1 cellular context compared by ENCODE assay signal in genomic region chr2:8126783-8127182, GRCh38.
A peak's percentile ranks its signal among the peaks of the same experiment; 100 is the strongest.
TF ChIP-seq lines count a peak whose summit lies in the region.

No MANE protein-coding gene starts in this region.

TF ChIP-seq in HepG2, 621 proteins besides CTCF, POLR2A, EP300 and RAD21 (continued from another document and continues in another):
- TF ChIP-seq, protein P1, sequence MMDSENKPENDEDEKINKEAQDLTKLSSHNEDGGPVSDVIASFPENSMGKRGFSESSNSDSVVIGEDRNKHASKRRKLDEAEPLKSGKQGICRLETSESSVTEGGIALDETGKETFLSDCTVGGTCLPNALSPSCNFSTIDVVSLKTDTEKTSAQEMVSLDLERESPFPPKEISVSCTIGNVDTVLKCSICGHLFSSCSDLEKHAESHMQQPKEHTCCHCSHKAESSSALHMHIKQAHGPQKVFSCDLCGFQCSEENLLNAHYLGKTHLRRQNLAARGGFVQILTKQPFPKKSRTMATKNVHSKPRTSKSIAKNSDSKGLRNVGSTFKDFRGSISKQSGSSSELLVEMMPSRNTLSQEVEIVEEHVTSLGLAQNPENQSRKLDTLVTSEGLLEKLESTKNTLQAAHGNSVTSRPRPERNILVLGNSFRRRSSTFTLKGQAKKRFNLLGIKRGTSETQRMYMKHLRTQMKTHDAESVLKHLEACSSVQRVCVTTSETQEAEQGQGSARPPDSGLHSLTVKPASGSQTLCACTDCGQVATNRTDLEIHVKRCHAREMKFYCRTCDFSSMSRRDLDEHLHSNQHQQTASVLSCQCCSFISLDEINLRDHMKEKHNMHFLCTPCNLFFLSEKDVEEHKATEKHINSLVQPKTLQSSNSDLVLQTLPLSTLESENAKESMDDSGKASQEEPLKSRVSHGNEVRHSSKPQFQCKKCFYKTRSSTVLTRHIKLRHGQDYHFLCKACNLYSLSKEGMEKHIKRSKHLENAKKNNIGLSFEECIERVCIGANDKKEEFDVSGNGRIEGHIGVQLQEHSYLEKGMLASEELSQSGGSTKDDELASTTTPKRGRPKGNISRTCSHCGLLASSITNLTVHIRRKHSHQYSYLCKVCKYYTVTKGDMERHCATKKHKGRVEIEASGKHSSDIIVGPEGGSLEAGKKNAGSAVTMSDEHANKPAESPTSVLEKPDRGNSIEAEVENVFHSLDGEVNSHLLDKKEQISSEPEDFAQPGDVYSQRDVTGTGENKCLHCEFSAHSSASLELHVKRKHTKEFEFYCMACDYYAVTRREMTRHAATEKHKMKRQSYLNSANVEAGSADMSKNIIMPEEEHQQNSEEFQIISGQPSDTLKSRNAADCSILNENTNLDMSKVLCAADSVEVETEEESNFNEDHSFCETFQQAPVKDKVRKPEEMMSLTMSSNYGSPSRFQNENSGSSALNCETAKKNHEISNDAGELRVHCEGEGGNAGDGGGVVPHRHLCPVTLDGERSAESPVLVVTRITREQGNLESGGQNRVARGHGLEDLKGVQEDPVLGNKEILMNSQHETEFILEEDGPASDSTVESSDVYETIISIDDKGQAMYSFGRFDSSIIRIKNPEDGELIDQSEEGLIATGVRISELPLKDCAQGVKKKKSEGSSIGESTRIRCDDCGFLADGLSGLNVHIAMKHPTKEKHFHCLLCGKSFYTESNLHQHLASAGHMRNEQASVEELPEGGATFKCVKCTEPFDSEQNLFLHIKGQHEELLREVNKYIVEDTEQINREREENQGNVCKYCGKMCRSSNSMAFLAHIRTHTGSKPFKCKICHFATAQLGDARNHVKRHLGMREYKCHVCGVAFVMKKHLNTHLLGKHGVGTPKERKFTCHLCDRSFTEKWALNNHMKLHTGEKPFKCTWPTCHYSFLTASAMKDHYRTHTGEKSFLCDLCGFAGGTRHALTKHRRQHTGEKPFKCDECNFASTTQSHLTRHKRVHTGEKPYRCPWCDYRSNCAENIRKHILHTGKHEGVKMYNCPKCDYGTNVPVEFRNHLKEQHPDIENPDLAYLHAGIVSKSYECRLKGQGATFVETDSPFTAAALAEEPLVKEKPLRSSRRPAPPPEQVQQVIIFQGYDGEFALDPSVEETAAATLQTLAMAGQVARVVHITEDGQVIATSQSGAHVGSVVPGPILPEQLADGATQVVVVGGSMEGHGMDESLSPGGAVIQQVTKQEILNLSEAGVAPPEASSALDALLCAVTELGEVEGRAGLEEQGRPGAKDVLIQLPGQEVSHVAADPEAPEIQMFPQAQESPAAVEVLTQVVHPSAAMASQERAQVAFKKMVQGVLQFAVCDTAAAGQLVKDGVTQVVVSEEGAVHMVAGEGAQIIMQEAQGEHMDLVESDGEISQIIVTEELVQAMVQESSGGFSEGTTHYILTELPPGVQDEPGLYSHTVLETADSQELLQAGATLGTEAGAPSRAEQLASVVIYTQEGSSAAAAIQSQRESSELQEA (CRISPR knock-in tag; IDR thresholded peaks at IDR 0.05; ENCODE audit: not compliant biosample characterization): no peak
- TF ChIP-seq, protein P2, sequence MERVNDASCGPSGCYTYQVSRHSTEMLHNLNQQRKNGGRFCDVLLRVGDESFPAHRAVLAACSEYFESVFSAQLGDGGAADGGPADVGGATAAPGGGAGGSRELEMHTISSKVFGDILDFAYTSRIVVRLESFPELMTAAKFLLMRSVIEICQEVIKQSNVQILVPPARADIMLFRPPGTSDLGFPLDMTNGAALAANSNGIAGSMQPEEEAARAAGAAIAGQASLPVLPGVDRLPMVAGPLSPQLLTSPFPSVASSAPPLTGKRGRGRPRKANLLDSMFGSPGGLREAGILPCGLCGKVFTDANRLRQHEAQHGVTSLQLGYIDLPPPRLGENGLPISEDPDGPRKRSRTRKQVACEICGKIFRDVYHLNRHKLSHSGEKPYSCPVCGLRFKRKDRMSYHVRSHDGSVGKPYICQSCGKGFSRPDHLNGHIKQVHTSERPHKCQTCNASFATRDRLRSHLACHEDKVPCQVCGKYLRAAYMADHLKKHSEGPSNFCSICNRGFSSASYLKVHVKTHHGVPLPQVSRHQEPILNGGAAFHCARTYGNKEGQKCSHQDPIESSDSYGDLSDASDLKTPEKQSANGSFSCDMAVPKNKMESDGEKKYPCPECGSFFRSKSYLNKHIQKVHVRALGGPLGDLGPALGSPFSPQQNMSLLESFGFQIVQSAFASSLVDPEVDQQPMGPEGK (CRISPR knock-in tag; IDR thresholded peaks at IDR 0.05): 0 out of 2 replicates have a peak, but pooled peaks have one; percentile 19
- TF ChIP-seq ZNF251 (CRISPR knock-in tag; IDR thresholded peaks at IDR 0.05): no peak
- TF ChIP-seq SMYD3 (CRISPR knock-in tag; IDR thresholded peaks at IDR 0.05): 0 out of 2 replicates have a peak, but pooled peaks have one; percentile 7
- 0 out of 2 replicates have a peak, but pooled peaks have one; percentile 50 for TF ChIP-seq ZNF710 (CRISPR knock-in tag; IDR thresholded peaks at IDR 0.05; ENCODE audit: borderline replicate concordance)
- peak; percentile 94 for TF ChIP-seq MED1 (CRISPR knock-in tag; IDR thresholded peaks at IDR 0.05)
- no peak for TF ChIP-seq MXD4 (CRISPR knock-in tag; IDR thresholded peaks at IDR 0.05)
- TF ChIP-seq, protein P3, sequence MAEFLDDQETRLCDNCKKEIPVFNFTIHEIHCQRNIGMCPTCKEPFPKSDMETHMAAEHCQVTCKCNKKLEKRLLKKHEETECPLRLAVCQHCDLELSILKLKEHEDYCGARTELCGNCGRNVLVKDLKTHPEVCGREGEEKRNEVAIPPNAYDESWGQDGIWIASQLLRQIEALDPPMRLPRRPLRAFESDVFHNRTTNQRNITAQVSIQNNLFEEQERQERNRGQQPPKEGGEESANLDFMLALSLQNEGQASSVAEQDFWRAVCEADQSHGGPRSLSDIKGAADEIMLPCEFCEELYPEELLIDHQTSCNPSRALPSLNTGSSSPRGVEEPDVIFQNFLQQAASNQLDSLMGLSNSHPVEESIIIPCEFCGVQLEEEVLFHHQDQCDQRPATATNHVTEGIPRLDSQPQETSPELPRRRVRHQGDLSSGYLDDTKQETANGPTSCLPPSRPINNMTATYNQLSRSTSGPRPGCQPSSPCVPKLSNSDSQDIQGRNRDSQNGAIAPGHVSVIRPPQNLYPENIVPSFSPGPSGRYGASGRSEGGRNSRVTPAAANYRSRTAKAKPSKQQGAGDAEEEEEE (CRISPR knock-in tag; IDR thresholded peaks at IDR 0.05; ENCODE audit: borderline replicate concordance): no peak
- no peak for TF ChIP-seq MBNL3 (CRISPR knock-in tag; conservative IDR thresholded peaks at IDR 0.05)
- no peak for TF ChIP-seq YEATS2 (CRISPR knock-in tag; IDR thresholded peaks at IDR 0.05; ENCODE audit: borderline replicate concordance)
- TF ChIP-seq CEBPG (CRISPR knock-in tag; IDR thresholded peaks at IDR 0.05): peak; percentile 26; the same call in 1 of the 2 replicates
- no peak for TF ChIP-seq ZNF672 (CRISPR knock-in tag; IDR thresholded peaks at IDR 0.05)
- TF ChIP-seq GATA4 (IDR thresholded peaks at IDR 0.05; ENCODE audit: borderline replicate concordance, low read depth): 0 out of 2 replicates have a peak, but pooled peaks have one; percentile 19
- TF ChIP-seq ZIK1 (CRISPR knock-in tag; IDR thresholded peaks at IDR 0.05; ENCODE audit: borderline replicate concordance, low read depth): 0 out of 2 replicates have a peak, but pooled peaks have one; percentile 54
- TF ChIP-seq FOXM1 (CRISPR knock-in tag; IDR thresholded peaks at IDR 0.05): no peak
- TF ChIP-seq, protein P4, sequence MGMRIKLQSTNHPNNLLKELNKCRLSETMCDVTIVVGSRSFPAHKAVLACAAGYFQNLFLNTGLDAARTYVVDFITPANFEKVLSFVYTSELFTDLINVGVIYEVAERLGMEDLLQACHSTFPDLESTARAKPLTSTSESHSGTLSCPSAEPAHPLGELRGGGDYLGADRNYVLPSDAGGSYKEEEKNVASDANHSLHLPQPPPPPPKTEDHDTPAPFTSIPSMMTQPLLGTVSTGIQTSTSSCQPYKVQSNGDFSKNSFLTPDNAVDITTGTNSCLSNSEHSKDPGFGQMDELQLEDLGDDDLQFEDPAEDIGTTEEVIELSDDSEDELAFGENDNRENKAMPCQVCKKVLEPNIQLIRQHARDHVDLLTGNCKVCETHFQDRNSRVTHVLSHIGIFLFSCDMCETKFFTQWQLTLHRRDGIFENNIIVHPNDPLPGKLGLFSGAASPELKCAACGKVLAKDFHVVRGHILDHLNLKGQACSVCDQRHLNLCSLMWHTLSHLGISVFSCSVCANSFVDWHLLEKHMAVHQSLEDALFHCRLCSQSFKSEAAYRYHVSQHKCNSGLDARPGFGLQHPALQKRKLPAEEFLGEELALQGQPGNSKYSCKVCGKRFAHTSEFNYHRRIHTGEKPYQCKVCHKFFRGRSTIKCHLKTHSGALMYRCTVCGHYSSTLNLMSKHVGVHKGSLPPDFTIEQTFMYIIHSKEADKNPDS (CRISPR knock-in tag; IDR thresholded peaks at IDR 0.05): no peak
- no peak for TF ChIP-seq HNRNPUL1 (IDR thresholded peaks at IDR 0.05; ENCODE audit: low read depth, low read length)
- TF ChIP-seq HDAC2 (CRISPR knock-in tag; IDR thresholded peaks at IDR 0.05): peak; percentile 58
- no peak for TF ChIP-seq SMARCC2 (IDR thresholded peaks at IDR 0.05)
- TF ChIP-seq SSRP1 (CRISPR knock-in tag; IDR thresholded peaks at IDR 0.05): no peak
- TF ChIP-seq ZMYM3 (CRISPR knock-in tag; IDR thresholded peaks at IDR 0.05): 0 out of 2 replicates have a peak, but pooled peaks have one; percentile 22
- TF ChIP-seq ZNF557 (CRISPR knock-in tag; IDR thresholded peaks at IDR 0.05): no peak
- TF ChIP-seq PAWR (CRISPR knock-in tag; IDR thresholded peaks at IDR 0.05; ENCODE audit: borderline replicate concordance): no peak
- no peak for TF ChIP-seq KDM5B (CRISPR knock-in tag; IDR thresholded peaks at IDR 0.05; ENCODE audit: borderline replicate concordance)
- no peak for TF ChIP-seq ETV6 (CRISPR knock-in tag; conservative IDR thresholded peaks at IDR 0.05)
- no peak for TF ChIP-seq ZNF549 (CRISPR knock-in tag; IDR thresholded peaks at IDR 0.05)
- no peak for TF ChIP-seq ZFP37 (CRISPR knock-in tag; IDR thresholded peaks at IDR 0.05; ENCODE audit: borderline replicate concordance)
- TF ChIP-seq SYNCRIP (IDR thresholded peaks at IDR 0.05; ENCODE audit: insufficient read depth, low read depth, low read length): no peak
- peak; percentile 20; the same call in 1 of the 2 replicates for TF ChIP-seq POLR2G (IDR thresholded peaks at IDR 0.05; ENCODE audit: low read depth, low read length)
- 0 out of 2 replicates have a peak, but pooled peaks have one; percentile 27 for TF ChIP-seq KLF11 (CRISPR knock-in tag; IDR thresholded peaks at IDR 0.05)
- peak; percentile 20; the same call in 1 of the 2 replicates for TF ChIP-seq ZKSCAN8 (CRISPR knock-in tag; IDR thresholded peaks at IDR 0.05; ENCODE audit: borderline replicate concordance)
- TF ChIP-seq ZNF709 (CRISPR knock-in tag; IDR thresholded peaks at IDR 0.05): no peak
- 0 out of 2 replicates have a peak, but pooled peaks have one; percentile 60 for TF ChIP-seq MLX (CRISPR knock-in tag; IDR thresholded peaks at IDR 0.05)
- no peak for TF ChIP-seq ZNF577 (CRISPR knock-in tag; IDR thresholded peaks at IDR 0.05; ENCODE audit: borderline replicate concordance, low read depth)
- TF ChIP-seq HOXA9 (CRISPR knock-in tag; IDR thresholded peaks at IDR 0.05; ENCODE audit: borderline replicate concordance): no peak
- peak; percentile 47; the same call in 1 of the 2 replicates for TF ChIP-seq HOXA5 (CRISPR knock-in tag; IDR thresholded peaks at IDR 0.05)
- no peak for TF ChIP-seq ZNF839 (CRISPR knock-in tag; IDR thresholded peaks at IDR 0.05; ENCODE audit: borderline replicate concordance)
- no peak for TF ChIP-seq MAZ (IDR thresholded peaks at IDR 0.05; ENCODE audit: borderline replicate concordance, low read depth, low read length)
- 0 out of 2 replicates have a peak, but pooled peaks have one; percentile 16 for TF ChIP-seq MAZ (CRISPR knock-in tag; IDR thresholded peaks at IDR 0.05; ENCODE audit: low read depth)
- TF ChIP-seq, protein P5, sequence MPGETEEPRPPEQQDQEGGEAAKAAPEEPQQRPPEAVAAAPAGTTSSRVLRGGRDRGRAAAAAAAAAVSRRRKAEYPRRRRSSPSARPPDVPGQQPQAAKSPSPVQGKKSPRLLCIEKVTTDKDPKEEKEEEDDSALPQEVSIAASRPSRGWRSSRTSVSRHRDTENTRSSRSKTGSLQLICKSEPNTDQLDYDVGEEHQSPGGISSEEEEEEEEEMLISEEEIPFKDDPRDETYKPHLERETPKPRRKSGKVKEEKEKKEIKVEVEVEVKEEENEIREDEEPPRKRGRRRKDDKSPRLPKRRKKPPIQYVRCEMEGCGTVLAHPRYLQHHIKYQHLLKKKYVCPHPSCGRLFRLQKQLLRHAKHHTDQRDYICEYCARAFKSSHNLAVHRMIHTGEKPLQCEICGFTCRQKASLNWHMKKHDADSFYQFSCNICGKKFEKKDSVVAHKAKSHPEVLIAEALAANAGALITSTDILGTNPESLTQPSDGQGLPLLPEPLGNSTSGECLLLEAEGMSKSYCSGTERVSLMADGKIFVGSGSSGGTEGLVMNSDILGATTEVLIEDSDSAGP (CRISPR knock-in tag; IDR thresholded peaks at IDR 0.05; ENCODE audit: borderline replicate concordance): no peak; the same call in 1 of the 2 replicates
- no peak for TF ChIP-seq RBAK (CRISPR knock-in tag; IDR thresholded peaks at IDR 0.05)
- TF ChIP-seq FOSL2 (CRISPR knock-in tag; IDR thresholded peaks at IDR 0.05): peak; percentile 28; the same call in 1 of the 2 replicates
- TF ChIP-seq HIVEP1 (CRISPR knock-in tag; IDR thresholded peaks at IDR 0.05): no peak
- TF ChIP-seq, protein P6, sequence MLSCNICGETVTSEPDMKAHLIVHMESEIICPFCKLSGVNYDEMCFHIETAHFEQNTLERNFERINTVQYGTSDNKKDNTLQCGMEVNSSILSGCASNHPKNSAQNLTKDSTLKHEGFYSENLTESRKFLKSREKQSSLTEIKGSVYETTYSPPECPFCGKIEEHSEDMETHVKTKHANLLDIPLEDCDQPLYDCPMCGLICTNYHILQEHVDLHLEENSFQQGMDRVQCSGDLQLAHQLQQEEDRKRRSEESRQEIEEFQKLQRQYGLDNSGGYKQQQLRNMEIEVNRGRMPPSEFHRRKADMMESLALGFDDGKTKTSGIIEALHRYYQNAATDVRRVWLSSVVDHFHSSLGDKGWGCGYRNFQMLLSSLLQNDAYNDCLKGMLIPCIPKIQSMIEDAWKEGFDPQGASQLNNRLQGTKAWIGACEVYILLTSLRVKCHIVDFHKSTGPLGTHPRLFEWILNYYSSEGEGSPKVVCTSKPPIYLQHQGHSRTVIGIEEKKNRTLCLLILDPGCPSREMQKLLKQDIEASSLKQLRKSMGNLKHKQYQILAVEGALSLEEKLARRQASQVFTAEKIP (CRISPR knock-in tag; IDR thresholded peaks at IDR 0.05; ENCODE audit: borderline replicate concordance): no peak
